ENCODE assay signal across 20 cellular contexts in the genomic region with DNA sequence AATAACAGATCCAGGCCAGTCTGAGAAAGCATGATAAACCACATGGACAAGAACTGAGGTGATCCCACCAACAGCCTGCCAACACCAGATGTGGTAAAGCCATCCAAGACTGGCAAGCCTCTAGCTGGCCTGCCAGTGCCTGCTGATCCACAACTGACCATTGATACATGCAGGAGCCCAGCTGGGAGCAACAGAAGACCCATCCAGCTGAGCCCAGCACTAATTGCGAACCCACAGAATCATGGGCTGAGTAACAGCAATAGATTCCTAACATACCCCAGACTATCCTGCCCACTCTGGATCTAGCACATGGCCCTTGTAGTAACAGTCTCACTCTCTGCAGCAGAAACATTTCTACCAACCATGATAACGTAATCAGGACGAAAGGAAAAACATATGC.
"Had no signal": no experiment of that assay in that cellular context is flagged by ENCODE, and none has a peak within 500 bp of the region (broad histone marks: within the 10 kb centered on the region; RNA-seq: fewer than 3 reads in every experiment).

No MANE protein-coding gene starts in this region.

- H3K27me3 Mint-ChIP-seq: type B pancreatic cell had no signal

- H3K9me3 ChIP-seq: colonic mucosa, esophagus squamous epithelium, lower lobe of right lung, neutrophil, pancreas, stomach, thyroid gland had no signal

- H3K4me3 Mint-ChIP-seq: natural killer cell; stimulated activated effector memory CD8-positive, alpha-beta T cell treated with anti-CD3 and anti-CD28 coated beads, Interleukin-12 subunit alpha, Interleukin-12 subunit beta, amount 100 ng/mL, for 72 hours; type B pancreatic cell had no signal

- H3K27ac Mint-ChIP-seq: natural killer cell; stimulated activated effector memory CD8-positive, alpha-beta T cell treated with anti-CD3 and anti-CD28 coated beads, Interleukin-12 subunit alpha, Interleukin-12 subunit beta, amount 100 ng/mL, for 72 hours; type B pancreatic cell had no signal

- H3K36me3 ChIP-seq: colonic mucosa, pancreas, thyroid gland had no signal

- DNase-seq: colonic mucosa; dermis blood vessel endothelial cell; effector memory CD4-positive, alpha-beta T cell; esophagus squamous epithelium; foreskin melanocyte; left ventricle myocardium superior; lower lobe of right lung; natural killer cell; pancreas; stimulated activated CD4-positive, alpha-beta T cell treated with anti-CD3 and anti-CD28 coated beads, Interleukin-2, amount 100 ng/mL, for 24 hours; stimulated activated CD4-positive, alpha-beta T cell treated with anti-CD3 and anti-CD28 coated beads, Interleukin-4, amount 100 ng/mL, for 24 hours; stimulated activated naive CD4-positive, alpha-beta T cell treated with Interleukin-2 at 50 U/mL for 16 hours; stomach; thyroid gland had no signal

- H3K4me3 ChIP-seq: colonic mucosa, esophagus squamous epithelium, lower lobe of right lung, pancreas, stomach, thyroid gland had no signal

- H3K4me1 ChIP-seq: pancreas, thyroid gland had no signal

- H3K36me3 Mint-ChIP-seq: natural killer cell; stimulated activated effector memory CD8-positive, alpha-beta T cell treated with anti-CD3 and anti-CD28 coated beads, Interleukin-12 subunit alpha, Interleukin-12 subunit beta, amount 100 ng/mL, for 72 hours had no signal

- H3K4me1 Mint-ChIP-seq: natural killer cell; stimulated activated effector memory CD8-positive, alpha-beta T cell treated with anti-CD3 and anti-CD28 coated beads, Interleukin-12 subunit alpha, Interleukin-12 subunit beta, amount 100 ng/mL, for 72 hours had no signal

- FAIRE-seq: endothelial cell of umbilical vein, keratinocyte, pancreas had no signal

- H3K9me3 Mint-ChIP-seq: natural killer cell; stimulated activated effector memory CD8-positive, alpha-beta T cell treated with anti-CD3 and anti-CD28 coated beads, Interleukin-12 subunit alpha, Interleukin-12 subunit beta, amount 100 ng/mL, for 72 hours; type B pancreatic cell had no signal

- ATAC-seq: left ventricle myocardium superior; lower lobe of right lung; natural killer cell; pancreas; sciatic nerve; stimulated activated effector memory CD8-positive, alpha-beta T cell treated with anti-CD3 and anti-CD28 coated beads, Interleukin-12 subunit alpha, Interleukin-12 subunit beta, amount 100 ng/mL, for 72 hours had no signal

- H3K27ac ChIP-seq: colonic mucosa, esophagus squamous epithelium, lower lobe of right lung, neutrophil, pancreas, stomach, thyroid gland had no signal

- H3K27me3 ChIP-seq: colonic mucosa, esophagus squamous epithelium, neutrophil, pancreas, stomach, thyroid gland had no signal
